Comparison of ENCODE assay signal across 17 cellular contexts in the genomic region with DNA sequence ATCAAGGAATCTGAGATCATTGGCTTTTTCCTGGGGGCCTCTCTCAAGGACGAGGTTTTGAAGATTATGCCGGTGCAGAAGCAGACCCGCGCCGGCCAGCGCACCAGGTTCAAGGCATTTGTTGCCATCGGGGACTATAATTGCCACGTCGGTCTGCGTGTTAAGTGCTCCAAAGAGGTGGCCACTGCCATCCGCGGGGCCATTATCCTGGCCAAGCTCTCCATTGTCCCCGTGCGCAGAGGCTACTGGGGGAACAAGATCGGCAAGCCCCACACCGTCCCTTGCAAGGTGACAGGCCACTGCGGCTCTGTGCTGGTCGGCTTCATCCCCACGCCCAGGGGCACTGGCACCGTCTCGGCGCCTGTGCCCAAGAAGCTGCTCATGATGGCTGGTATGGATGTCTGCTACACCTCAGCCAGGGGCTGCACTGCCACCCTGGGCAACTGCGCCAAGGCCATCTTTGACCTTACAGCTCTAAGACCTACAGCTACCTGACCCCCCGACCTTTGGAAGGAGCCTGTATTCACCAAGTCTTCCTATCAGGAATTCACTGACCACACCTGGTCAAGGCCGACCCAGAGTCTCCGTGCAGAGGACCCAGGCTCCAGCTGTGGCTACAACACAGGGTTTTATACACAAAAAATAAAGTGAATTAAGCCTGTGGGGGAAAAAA.
DNase-seq lines count a peak whose midpoint lies in the region; TF ChIP-seq lines count a peak whose summit lies in the region.
"Had no signal": no experiment of that assay in that cellular context is flagged by ENCODE, and none has a peak within 500 bp of the region (broad histone marks: within the 10 kb centered on the region; RNA-seq: fewer than 3 reads in every experiment).

No MANE protein-coding gene starts in this region.

- no peaks in the 10 kb centered on the region for H3K9me3 Mint-ChIP-seq in MCF 10A (ENCODE audit: unreplicated experiment)
- H3K9me3 Mint-ChIP-seq in endodermal cell = peaks cover 8% of the 10 kb centered on the region
- H3K9me3 Mint-ChIP-seq in activated T-helper 1 cell treated with anti-CD3 and anti-CD28 coated beads, Interleukin-12 subunit alpha, Interleukin-12 subunit beta, Interleukin-2, Interleukin-4 antibody, amounts not matched to agents 30 ng/mL and 10 ng/mL and 1 ng/mL, durations not matched to agents 14 hours and 24 hours and 36 hours = no peaks in the 10 kb centered on the region

- H2BK120ac ChIP-seq in mesendoderm (ENCODE audit: low read depth, low read length) = no peak overlapping the region

- H3K79me2 ChIP-seq in mesendoderm (ENCODE audit: control insufficient read depth, insufficient read depth, low read length) = no peaks in the 10 kb centered on the region

- peak overlapping the region; percentile 42 for H3K56ac ChIP-seq in mesendoderm (ENCODE audit: low read length)

- peak overlapping the region; percentile 43 for H3K27ac Mint-ChIP-seq in MCF 10A (ENCODE audit: low read depth, unreplicated experiment)
- no peak overlapping the region for H3K27ac Mint-ChIP-seq in endodermal cell
- no peak overlapping the region for H3K27ac Mint-ChIP-seq in activated T-helper 1 cell treated with anti-CD3 and anti-CD28 coated beads, Interleukin-12 subunit alpha, Interleukin-12 subunit beta, Interleukin-2, Interleukin-4 antibody, amounts not matched to agents 30 ng/mL and 10 ng/mL and 1 ng/mL, durations not matched to agents 14 hours and 24 hours and 36 hours
- H3K27ac Mint-ChIP-seq: B cell had no signal

- H3K4me1 ChIP-seq in breast epithelium = no peaks in the 10 kb centered on the region
- no peaks in the 10 kb centered on the region for H3K4me1 ChIP-seq in endodermal cell (ENCODE audit: control insufficient read depth, insufficient read depth, low read length)
- H3K4me1 ChIP-seq in mesendoderm (ENCODE audit: control insufficient read depth, low read depth, low read length) = no peaks in the 10 kb centered on the region
- H3K4me1 ChIP-seq in esophagus squamous epithelium = peaks cover 0 to 27% (median 11%) of the 10 kb centered on the region in 3 donors
- H3K4me1 ChIP-seq in transverse colon = no peaks in the 10 kb centered on the region

- H3K36me3 Mint-ChIP-seq in MCF 10A (ENCODE audit: insufficient read depth, unreplicated experiment) (no peaks in the 10 kb centered on the region), endodermal cell (ENCODE audit: low read depth) (peaks cover 2% of the 10 kb centered on the region)
- no peaks in the 10 kb centered on the region for H3K36me3 Mint-ChIP-seq in activated T-helper 1 cell treated with anti-CD3 and anti-CD28 coated beads, Interleukin-12 subunit alpha, Interleukin-12 subunit beta, Interleukin-2, Interleukin-4 antibody, amounts not matched to agents 30 ng/mL and 10 ng/mL and 1 ng/mL, durations not matched to agents 14 hours and 24 hours and 36 hours (ENCODE audit: low read depth)

- H3K36me3 ChIP-seq in breast epithelium (no peaks in the 10 kb centered on the region), endodermal cell (ENCODE audit: control insufficient read depth, insufficient read depth, low read length) (no peaks in the 10 kb centered on the region), mesendoderm (ENCODE audit: control insufficient read depth, insufficient read depth, low read length) (no peaks in the 10 kb centered on the region), esophagus squamous epithelium (no peaks in the 10 kb centered on the region), transverse colon (no peaks in the 10 kb centered on the region)

- TF ChIP-seq CTCF in MCF 10A (IDR thresholded peaks at IDR 0.05; ENCODE audit: unreplicated experiment) (no peak), breast epithelium (IDR thresholded peaks at IDR 0.05) (no peak), endodermal cell (conservative IDR thresholded peaks at IDR 0.05) (no peak), esophagus squamous epithelium (IDR thresholded peaks at IDR 0.05) (no peak), transverse colon (IDR thresholded peaks at IDR 0.05) (no peak)

- TF ChIP-seq POLR2A in breast epithelium (IDR thresholded peaks at IDR 0.05) (no peak), esophagus squamous epithelium (IDR thresholded peaks at IDR 0.05) (no peak), transverse colon (IDR thresholded peaks at IDR 0.05) (no peak)

- H3K4me2 ChIP-seq in mesendoderm (ENCODE audit: low read length) = no peak overlapping the region

- H2BK15ac ChIP-seq in mesendoderm (replicated peaks; ENCODE audit: low read depth) = no peak overlapping the region

- H3K27me3 ChIP-seq in breast epithelium = no peaks in the 10 kb centered on the region
- no peaks in the 10 kb centered on the region for H3K27me3 ChIP-seq in endodermal cell (ENCODE audit: control insufficient read depth, insufficient read depth, low read length, poor library complexity, severe bottlenecking)
- H3K27me3 ChIP-seq in mesendoderm (ENCODE audit: insufficient read depth, low read length, poor library complexity) = no peaks in the 10 kb centered on the region
- H3K27me3 ChIP-seq in esophagus squamous epithelium = no peaks in the 10 kb centered on the region
- H3K27me3 ChIP-seq in transverse colon = no peaks in the 10 kb centered on the region

- no peak overlapping the region for H3K4me3 ChIP-seq in breast epithelium
- H3K4me3 ChIP-seq in endodermal cell (ENCODE audit: low read length) = peak overlapping the region; percentile 33
- H3K4me3 ChIP-seq in mesendoderm (ENCODE audit: low read length) = no peak overlapping the region
- H3K4me3 ChIP-seq in esophagus squamous epithelium = no peak overlapping the region
- H3K4me3 ChIP-seq in transverse colon = no peak overlapping the region

- intact Hi-C loops in MCF 10A (cut with micrococcal nuclease) = no loop called here
- intact Hi-C loops in breast epithelium (cut with DNase I; ENCODE audit: low total_unique reads) = no loop called here
- intact Hi-C loops in esophagus squamous epithelium (cut with DNase I) = loop anchor here (5.0 kb wide), 1 partner anchor 233 kb away; no protein-coding TSS in a partner anchor
- intact Hi-C loops in activated T-helper 1 cell treated with anti-CD3 and anti-CD28 coated beads, Interleukin-12 subunit alpha, Interleukin-12 subunit beta, Interleukin-2, Interleukin-4 antibody, amounts not matched to agents 30 ng/mL and 10 ng/mL and 1 ng/mL, durations not matched to agents 14 hours and 24 hours and 36 hours (cut with micrococcal nuclease) = no loop called here
- intact Hi-C loops in transverse colon (cut with DNase I; ENCODE audit: low total_unique reads) = loop anchor here (5.0 kb wide), 1 partner anchor 233 kb away; no protein-coding TSS in a partner anchor

- H3K4me3 Mint-ChIP-seq in MCF 10A (ENCODE audit: unreplicated experiment) (no peak overlapping the region), endodermal cell (no peak overlapping the region)
- no peak overlapping the region for H3K4me3 Mint-ChIP-seq in activated T-helper 1 cell treated with anti-CD3 and anti-CD28 coated beads, Interleukin-12 subunit alpha, Interleukin-12 subunit beta, Interleukin-2, Interleukin-4 antibody, amounts not matched to agents 30 ng/mL and 10 ng/mL and 1 ng/mL, durations not matched to agents 14 hours and 24 hours and 36 hours
- H3K4me3 Mint-ChIP-seq: B cell had no signal

- 93 to 100% methylated on average over 11 to 26 of the region's 26 CpGs for WGBS in endodermal cell (ENCODE audit: insufficient coverage in 1 of 2, insufficient read length in 1 of 2), 2 experiments
- WGBS in mesendoderm (ENCODE audit: extremely low coverage, insufficient coverage, low lambda C conversion rate) = no CpG with 5 or more reads among the region's 26 CpGs
- 85 to 94% methylated on average over 12 to 21 of the region's 26 CpGs for WGBS in esophagus squamous epithelium, 2 donors
- 93 to 97% methylated on average over 3 to 26 of the region's 26 CpGs for WGBS in transverse colon (ENCODE audit: low coverage in 1 of 2), 2 donors

- H3K18ac ChIP-seq in mesendoderm (ENCODE audit: low read length) = peak overlapping the region; percentile 34

- no peaks in the 10 kb centered on the region for H3K9me3 ChIP-seq in breast epithelium
- peaks cover 21% of the 10 kb centered on the region for H3K9me3 ChIP-seq in endodermal cell (ENCODE audit: control insufficient read depth, low read length)
- H3K9me3 ChIP-seq in esophagus squamous epithelium = no peaks in the 10 kb centered on the region
- no peaks in the 10 kb centered on the region for H3K9me3 ChIP-seq in transverse colon

- H3K4ac ChIP-seq in mesendoderm (ENCODE audit: low read depth, low read length) = no peak overlapping the region

- DNase-seq in MCF 10A (ENCODE audit: unreplicated experiment) = no peak
- DNase-seq in breast epithelium (ENCODE audit: low spot score in 2 of 2) = no peak
- no peak for DNase-seq in endodermal cell
- DNase-seq in mesendoderm = no peak
- no peak for DNase-seq in esophagus squamous epithelium (lab: John Stamatoyannopoulos, UW)
- DNase-seq in activated T-helper 1 cell treated with anti-CD3 and anti-CD28 coated beads, Interleukin-12 subunit alpha, Interleukin-12 subunit beta, Interleukin-2, Interleukin-4 antibody, amounts not matched to agents 30 ng/mL and 10 ng/mL and 1 ng/mL, durations not matched to agents 14 hours and 24 hours and 36 hours (ENCODE audit: low spot score) = no peak
- no peak for DNase-seq in transverse colon
- no peak for DNase-seq in NCI-H128 (lab: John Stamatoyannopoulos, UW; ENCODE audit: unreplicated experiment)
- DNase-seq: DMS 273 treated with DMSO at 0.1 percent for 48 hours, GDM1, GOT3, NCI-H1436 treated with DMSO at 0.1 percent for 48 hours, NCI-H2029, NCI-H345, NCI-H524 treated with DMSO at 0.1 percent for 48 hours had no signal

- no peak overlapping the region for H2AK5ac ChIP-seq in mesendoderm (ENCODE audit: low read length)

- H4K8ac ChIP-seq in mesendoderm (ENCODE audit: low read depth, low read length) = no peak overlapping the region

- no peaks in the 10 kb centered on the region for H3K79me1 ChIP-seq in mesendoderm (ENCODE audit: low read length)

- POLR2A ChIA-PET in MCF 10A (lab: Yijun Ruan, JAX) = interaction anchor here (1.0 to 2.0 kb wide), 4 partner anchors 9 to 225 kb away, joined by 3 to 7 read pairs (median 5); a partner anchor contains a TSS

- no peak for TF ChIP-seq EP300 in transverse colon (IDR thresholded peaks at IDR 0.05; ENCODE audit: low read depth)

- no peak overlapping the region for H4K5ac ChIP-seq in mesendoderm (ENCODE audit: low read length)

- H3K27ac ChIP-seq in breast epithelium = no peak overlapping the region
- no peak overlapping the region for H3K27ac ChIP-seq in endodermal cell (ENCODE audit: low read depth, low read length)
- no peak overlapping the region for H3K27ac ChIP-seq in mesendoderm (ENCODE audit: low read depth, low read length)
- no peak overlapping the region for H3K27ac ChIP-seq in esophagus squamous epithelium
- no peak overlapping the region for H3K27ac ChIP-seq in transverse colon
- H3K27ac ChIP-seq: 22Rv1 had no signal

- in situ Hi-C loops in transverse colon (cut with MboI; ENCODE audit: low pct_ligation_motif_present in 1 of 4, low pct_unique_long_range_greater_than_20kb in 1 of 4, low sequenced_read_pairs in 3 of 4) = loop anchor here in 2 of 4 donors (5.0 to 25.0 kb wide), 3 partner anchors 143 to 1718 kb away; a partner anchor contains a TSS

- no peak overlapping the region for H3K23ac ChIP-seq in mesendoderm (ENCODE audit: low read length)

- H3K27me3 Mint-ChIP-seq in MCF 10A (ENCODE audit: insufficient read depth, unreplicated experiment) = no peaks in the 10 kb centered on the region
- peaks cover 5% of the 10 kb centered on the region for H3K27me3 Mint-ChIP-seq in endodermal cell (ENCODE audit: insufficient read depth)
- H3K27me3 Mint-ChIP-seq in activated T-helper 1 cell treated with anti-CD3 and anti-CD28 coated beads, Interleukin-12 subunit alpha, Interleukin-12 subunit beta, Interleukin-2, Interleukin-4 antibody, amounts not matched to agents 30 ng/mL and 10 ng/mL and 1 ng/mL, durations not matched to agents 14 hours and 24 hours and 36 hours (ENCODE audit: insufficient read depth) = no peaks in the 10 kb centered on the region
- H3K27me3 Mint-ChIP-seq: B cell had no signal

- CTCF ChIA-PET in MCF 10A (lab: Yijun Ruan, JAX) = interaction anchor here (0.9 to 8.1 kb wide), 5 partner anchors 19 to 277 kb away, joined by 3 to 122 read pairs (median 5); no protein-coding TSS in a partner anchor

- no TSS peak for BruUV-seq in MCF 10A (replicated peaks; lab: Mats Ljungman, UMichigan)

- no peak overlapping the region for H2BK5ac ChIP-seq in mesendoderm (ENCODE audit: low read length)

- H3K4me1 Mint-ChIP-seq in MCF 10A (ENCODE audit: insufficient read depth, unreplicated experiment) (peaks cover 7% of the 10 kb centered on the region), endodermal cell (peaks cover 26% of the 10 kb centered on the region)
- H3K4me1 Mint-ChIP-seq in activated T-helper 1 cell treated with anti-CD3 and anti-CD28 coated beads, Interleukin-12 subunit alpha, Interleukin-12 subunit beta, Interleukin-2, Interleukin-4 antibody, amounts not matched to agents 30 ng/mL and 10 ng/mL and 1 ng/mL, durations not matched to agents 14 hours and 24 hours and 36 hours (ENCODE audit: low read depth) = no peaks in the 10 kb centered on the region

- peak overlapping the region; percentile 13 for H3K9ac ChIP-seq in endodermal cell (ENCODE audit: extremely low read depth, low read length, poor library complexity, severe bottlenecking)
- H3K9ac ChIP-seq in mesendoderm (ENCODE audit: low read length) = no peak overlapping the region

Comparison
In these comparisons a context has a peak if more than half of its experiments do, and no peak if none do; other contexts are left out.
1. intact Hi-C loops: an anchor here in esophagus squamous epithelium (5.0 kb wide) and transverse colon (5.0 kb wide); none called in MCF 10A, breast epithelium and activated T-helper 1 cell treated with anti-CD3 and anti-CD28 coated beads, Interleukin-12 subunit alpha, Interleukin-12 subunit beta, Interleukin-2, Interleukin-4 antibody, amounts not matched to agents 30 ng/mL and 10 ng/mL and 1 ng/mL, durations not matched to agents 14 hours and 24 hours and 36 hours.